ENCODE assay signal across 1 cellular context in the genomic region with DNA sequence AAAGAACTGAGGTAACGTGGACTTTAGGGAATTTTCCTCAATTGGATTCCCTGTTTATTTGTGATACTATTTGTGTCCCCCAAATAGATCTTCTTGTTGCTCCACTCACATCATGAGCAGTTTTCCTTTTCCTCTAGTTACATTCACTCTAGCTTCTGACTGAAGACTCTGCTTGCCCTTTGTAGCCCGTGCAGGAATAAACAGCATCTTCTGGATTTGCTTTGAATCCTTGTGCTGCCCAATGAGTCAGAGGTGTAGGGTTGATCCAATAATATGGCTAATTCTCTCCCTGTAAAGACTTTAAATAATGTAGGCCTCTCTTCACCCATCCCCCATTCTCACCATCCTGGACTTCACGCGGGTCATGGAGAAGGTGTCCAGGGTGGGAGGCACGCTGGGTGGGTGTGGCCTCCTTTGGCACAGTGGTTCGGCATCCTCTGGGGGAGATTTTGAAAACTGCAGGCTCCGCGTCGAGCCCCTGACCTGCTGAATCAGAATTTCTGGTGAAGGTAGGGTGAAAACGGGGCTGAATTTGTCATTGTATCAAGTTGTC.
TF ChIP-seq lines count a peak whose summit lies in the region.

No MANE protein-coding gene starts in this region.

TF ChIP-seq in liver, 16 proteins besides CTCF, POLR2A, EP300 and RAD21 (continued from another document):
- TF ChIP-seq, protein P1, sequence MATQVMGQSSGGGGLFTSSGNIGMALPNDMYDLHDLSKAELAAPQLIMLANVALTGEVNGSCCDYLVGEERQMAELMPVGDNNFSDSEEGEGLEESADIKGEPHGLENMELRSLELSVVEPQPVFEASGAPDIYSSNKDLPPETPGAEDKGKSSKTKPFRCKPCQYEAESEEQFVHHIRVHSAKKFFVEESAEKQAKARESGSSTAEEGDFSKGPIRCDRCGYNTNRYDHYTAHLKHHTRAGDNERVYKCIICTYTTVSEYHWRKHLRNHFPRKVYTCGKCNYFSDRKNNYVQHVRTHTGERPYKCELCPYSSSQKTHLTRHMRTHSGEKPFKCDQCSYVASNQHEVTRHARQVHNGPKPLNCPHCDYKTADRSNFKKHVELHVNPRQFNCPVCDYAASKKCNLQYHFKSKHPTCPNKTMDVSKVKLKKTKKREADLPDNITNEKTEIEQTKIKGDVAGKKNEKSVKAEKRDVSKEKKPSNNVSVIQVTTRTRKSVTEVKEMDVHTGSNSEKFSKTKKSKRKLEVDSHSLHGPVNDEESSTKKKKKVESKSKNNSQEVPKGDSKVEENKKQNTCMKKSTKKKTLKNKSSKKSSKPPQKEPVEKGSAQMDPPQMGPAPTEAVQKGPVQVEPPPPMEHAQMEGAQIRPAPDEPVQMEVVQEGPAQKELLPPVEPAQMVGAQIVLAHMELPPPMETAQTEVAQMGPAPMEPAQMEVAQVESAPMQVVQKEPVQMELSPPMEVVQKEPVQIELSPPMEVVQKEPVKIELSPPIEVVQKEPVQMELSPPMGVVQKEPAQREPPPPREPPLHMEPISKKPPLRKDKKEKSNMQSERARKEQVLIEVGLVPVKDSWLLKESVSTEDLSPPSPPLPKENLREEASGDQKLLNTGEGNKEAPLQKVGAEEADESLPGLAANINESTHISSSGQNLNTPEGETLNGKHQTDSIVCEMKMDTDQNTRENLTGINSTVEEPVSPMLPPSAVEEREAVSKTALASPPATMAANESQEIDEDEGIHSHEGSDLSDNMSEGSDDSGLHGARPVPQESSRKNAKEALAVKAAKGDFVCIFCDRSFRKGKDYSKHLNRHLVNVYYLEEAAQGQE (IDR thresholded peaks at IDR 0.05) = no peak
- TF ChIP-seq NR2F2 (IDR thresholded peaks at IDR 0.05) (no peak), YY1 (IDR thresholded peaks at IDR 0.05) (no peak), GABPA (IDR thresholded peaks at IDR 0.05 in 1 of 2, conservative IDR thresholded peaks at IDR 0.05 in 1 of 2) (no peak), SP1 (IDR thresholded peaks at IDR 0.05) (no peak), HNF4G (IDR thresholded peaks at IDR 0.05) (no peak), EGR1 (IDR thresholded peaks at IDR 0.05; ENCODE audit: low read depth in 2 of 2) (no peak), FOXA1 (IDR thresholded peaks at IDR 0.05) (no peak)
- TF ChIP-seq, protein P2, sequence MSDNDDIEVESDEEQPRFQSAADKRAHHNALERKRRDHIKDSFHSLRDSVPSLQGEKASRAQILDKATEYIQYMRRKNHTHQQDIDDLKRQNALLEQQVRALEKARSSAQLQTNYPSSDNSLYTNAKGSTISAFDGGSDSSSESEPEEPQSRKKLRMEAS (IDR thresholded peaks at IDR 0.05) = no peak
